Comparison of ENCODE assay signal across 26 cellular contexts in genomic region chr3:176416870-176417269, GRCh38.
"Had no signal": no experiment of that assay in that cellular context is flagged by ENCODE, and none has a peak within 500 bp of the region (broad histone marks: within the 10 kb centered on the region; RNA-seq: fewer than 3 reads in every experiment).

No MANE protein-coding gene starts in this region.

- H3K4me3 ChIP-seq: neural progenitor cell, ovary, psoas muscle, right lobe of liver, skin epidermis, smooth muscle cell, spleen, suprapubic skin, testis, tibial artery, transverse colon, upper lobe of right lung, uterus had no signal

- H3K9me3 ChIP-seq: ovary, psoas muscle, right lobe of liver, suprapubic skin, testis, tibial artery, transverse colon, upper lobe of right lung, uterus had no signal

- H3K36me3 ChIP-seq: neural progenitor cell, ovary, right lobe of liver, spleen, suprapubic skin, tibial artery, transverse colon, upper lobe of right lung, uterus had no signal

- H3K4me1 ChIP-seq: neural progenitor cell, parathyroid adenoma, psoas muscle, right lobe of liver, spleen, suprapubic skin, testis, transverse colon, upper lobe of right lung, uterus had no signal

- H3K4me2 ChIP-seq: neural progenitor cell, smooth muscle cell had no signal

- H3K79me2 ChIP-seq: parathyroid adenoma had no signal

- H3K27ac ChIP-seq: neural progenitor cell, ovary, parathyroid adenoma, psoas muscle, right lobe of liver, skin epidermis, spleen, suprapubic skin, testis, tibial artery, transverse colon, upper lobe of right lung, uterus had no signal

- H3K27me3 ChIP-seq: neural progenitor cell, ovary, right lobe of liver, spleen, suprapubic skin, testis, tibial artery, transverse colon, upper lobe of right lung, uterus had no signal

- H2AFZ ChIP-seq: neural progenitor cell, parathyroid adenoma had no signal

- DNase-seq: natural killer cell; occipital lobe; ovary; psoas muscle; right cardiac atrium; right lobe of liver; spleen; stimulated activated CD4-positive, alpha-beta T cell treated with anti-CD3 and anti-CD28 coated beads, Interleukin-12 subunit alpha, Interleukin-12 subunit beta, amount 100 ng/mL, for 4 hours; stimulated activated CD4-positive, alpha-beta T cell treated with anti-CD3 and anti-CD28 coated beads, Interleukin-1b, Interleukin-23, amount 100 ng/mL, for 48 hours; stimulated activated CD4-positive, alpha-beta T cell treated with anti-CD3 and anti-CD28 coated beads, Interleukin-4, amount 100 ng/mL, for 1 hour; stimulated activated CD4-positive, alpha-beta T cell treated with anti-CD3 and anti-CD28 coated beads, Interleukin-4, amount 100 ng/mL, for 4 hours; stimulated activated CD8-positive, alpha-beta memory T cell treated with anti-CD3 and anti-CD28 coated beads, Interleukin-4, amount 100 ng/mL, for 48 hours; stimulated activated naive CD4-positive, alpha-beta T cell; stimulated activated naive CD8-positive, alpha-beta T cell treated with anti-CD3 and anti-CD28 coated beads, Interleukin-15, amount 100 ng/mL, for 72 hours; stimulated activated naive CD8-positive, alpha-beta T cell treated with anti-CD3 and anti-CD28 coated beads, Interleukin-15, Interleukin-2, amounts not matched to agents 100 U/mL and 50 U/mL, for 24 hours; substantia nigra; testis; tibial artery; transverse colon; upper lobe of right lung; uterus had no signal

- H3K9ac ChIP-seq: neural progenitor cell, parathyroid adenoma had no signal
